21 cellular contexts compared by ENCODE assay signal in the genomic region with DNA sequence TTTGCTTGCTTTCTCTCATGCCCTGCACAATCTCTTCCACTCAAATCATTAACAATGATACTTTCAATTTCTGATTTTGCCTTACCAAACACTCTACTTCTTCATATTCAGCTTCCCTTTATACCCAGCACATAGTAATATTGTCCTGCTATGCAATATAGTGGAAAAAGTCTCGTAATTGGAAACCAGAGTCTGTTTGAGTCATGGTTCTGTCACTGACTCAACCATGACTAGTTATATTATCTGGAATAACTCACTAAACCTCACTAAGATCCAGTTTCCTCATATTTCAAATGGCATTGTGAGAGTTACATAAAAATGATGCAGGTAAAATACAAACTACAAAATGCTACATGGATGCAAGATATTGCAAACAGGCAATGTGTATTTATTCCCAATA.
DNase-seq lines count a peak whose midpoint lies in the region; ATAC-seq and TF ChIP-seq lines count a peak whose summit lies in the region.
"Had no signal": no experiment of that assay in that cellular context is flagged by ENCODE, and none has a peak within 500 bp of the region (broad histone marks: within the 10 kb centered on the region; RNA-seq: fewer than 3 reads in every experiment).

No MANE protein-coding gene starts in this region.

- H3K9me2 ChIP-seq in PC-3 (replicated peaks; ENCODE audit: low read length): no peaks in the 10 kb centered on the region

- no peaks in the 10 kb centered on the region for H4K20me1 ChIP-seq in PC-3 (ENCODE audit: low read length)
- H4K20me1 ChIP-seq: BLaER1 treated with 17β-estradiol and CSF1 and Interleukin-3, amounts not matched to agents 10 nM and 100 nM had no signal

- POLR2A ChIA-PET in PC-3 (lab: Charles Lee; ENCODE audit: unreplicated experiment): interaction anchor here (0.5 to 0.9 kb wide), 3 partner anchors 9 to 476 kb away, joined by 3 to 6 read pairs (median 4); no protein-coding TSS in a partner anchor

- peak overlapping the region; percentile 9 for H3K9ac ChIP-seq in PC-3 (ENCODE audit: low read length)
- H3K9ac ChIP-seq: BLaER1 treated with 17β-estradiol and CSF1 and Interleukin-3, amounts not matched to agents 10 nM and 100 nM had no signal

- CTCF ChIA-PET in PC-3 (lab: Charles Lee): interaction anchor here (0.6 to 2.8 kb wide), 4 partner anchors 79 to 104 kb away, joined by 3 to 9 read pairs (median 4); partner anchors contain the start of gene LRRTM3

- TF ChIP-seq CTCF in PC-3 (conservative IDR thresholded peaks at IDR 0.05; ENCODE audit: low read depth, low read length): no peak
- no peak for TF ChIP-seq CTCF in choroid plexus epithelial cell (conservative IDR thresholded peaks at IDR 0.05; ENCODE audit: low read depth, low read length)
- no peak for TF ChIP-seq CTCF in mucosa of descending colon (IDR thresholded peaks at IDR 0.05)

- H3K4me1 ChIP-seq in PC-3 (ENCODE audit: insufficient read depth, low read length): peaks cover 42% of the 10 kb centered on the region
- no peaks in the 10 kb centered on the region for H3K4me1 ChIP-seq in mucosa of descending colon (ENCODE audit: low read depth)
- H3K4me1 ChIP-seq: BLaER1 treated with 17β-estradiol and CSF1 and Interleukin-3, amounts not matched to agents 10 nM and 100 nM; Peyer's patch; upper lobe of right lung had no signal

- H3K79me2 ChIP-seq in PC-3 (ENCODE audit: low read length): no peaks in the 10 kb centered on the region

- H3K4me3 ChIP-seq in PC-3 (ENCODE audit: low read length): peak overlapping the region; percentile 11
- H3K4me3 ChIP-seq in choroid plexus epithelial cell (ENCODE audit: low read depth, low read length): no peak overlapping the region
- no peak overlapping the region for H3K4me3 ChIP-seq in mucosa of descending colon
- H3K4me3 ChIP-seq: BLaER1 treated with 17β-estradiol and CSF1 and Interleukin-3, amounts not matched to agents 10 nM and 100 nM; K562; Peyer's patch; upper lobe of right lung had no signal

- intact Hi-C loops in PC-3 (cut with micrococcal nuclease) (loop anchor here (1.0 to 5.0 kb wide), 6 partner anchors 17 to 310 kb away; no protein-coding TSS in a partner anchor), mucosa of descending colon (cut with DNase I, micrococcal nuclease) (no loop called here)

- DNase-seq in EH (ENCODE audit: low read depth) (peak; percentile 49), PC-3 (peak; percentile 100), choroid plexus epithelial cell (ENCODE audit: low read depth) (peak; percentile 36), mucosa of descending colon (no peak), NCI-H1417 (lab: John Stamatoyannopoulos, UW) (no peak), caudate nucleus (lab: John Stamatoyannopoulos, UW) (no peak), G401 (ENCODE audit: low spot score) (no peak)
- no peak for DNase-seq in activated CD4-positive, alpha-beta T cell treated with anti-CD3 and anti-CD28 coated beads for 1 hour
- DNase-seq: activated CD4-positive, alpha-beta T cell treated with anti-CD3 and anti-CD28 coated beads, Interleukin-2, amount 10 ng/mL, durations not matched to agents 7 days and 5 days; activated T-cell treated with anti-CD3 and anti-CD28 coated beads, Interleukin-2, amount 50 U/mL, for 24 hours; endodermal cell; naive thymus-derived CD8-positive, alpha-beta T cell; NCI-H146; NCI-H510A treated with DMSO at 0.1 percent for 48 hours; Peyer's patch; retina; stimulated activated CD4-positive, alpha-beta T cell treated with anti-CD3 and anti-CD28 coated beads, Interleukin-2, amount 100 ng/mL, for 48 hours; T-helper 2 cell; upper lobe of right lung had no signal

- peak overlapping the region; percentile 57 for H3K4me2 ChIP-seq in PC-3 (ENCODE audit: low read length)
- H3K4me2 ChIP-seq: BLaER1 treated with 17β-estradiol and CSF1 and Interleukin-3, amounts not matched to agents 10 nM and 100 nM had no signal

- H3K9me3 ChIP-seq in PC-3 (ENCODE audit: low read length) (no peaks in the 10 kb centered on the region), mucosa of descending colon (no peaks in the 10 kb centered on the region)
- H3K9me3 ChIP-seq: BLaER1 treated with 17β-estradiol and CSF1 and Interleukin-3, amounts not matched to agents 10 nM and 100 nM; Peyer's patch; upper lobe of right lung had no signal

- peaks cover 11% of the 10 kb centered on the region for H3F3A ChIP-seq in PC-3 (ENCODE audit: low read length, unreplicated experiment)

- H3K27ac ChIP-seq in PC-3 (ENCODE audit: low read length): peak overlapping the region; percentile 70
- H3K27ac ChIP-seq in caudate nucleus (ENCODE audit: low read depth, low read length): no peak overlapping the region
- H3K27ac ChIP-seq: BLaER1 treated with 17β-estradiol and CSF1 and Interleukin-3, amounts not matched to agents 10 nM and 100 nM; Peyer's patch; upper lobe of right lung had no signal

- H3K27me3 ChIP-seq in PC-3 (ENCODE audit: low read length): no peaks in the 10 kb centered on the region
- H3K27me3 ChIP-seq: BLaER1 treated with 17β-estradiol and CSF1 and Interleukin-3, amounts not matched to agents 10 nM and 100 nM; Peyer's patch; upper lobe of right lung had no signal

- ATAC-seq in PC-3: peak; percentile 85
- peak; percentile 48 for ATAC-seq in mucosa of descending colon
- ATAC-seq: K562; naive thymus-derived CD8-positive, alpha-beta T cell; upper lobe of right lung had no signal

- peak overlapping the region; percentile 1; the same call in 1 of the 2 replicates for H2AFZ ChIP-seq in PC-3 (ENCODE audit: low read length)

- in situ Hi-C loops in G401 (cut with HindIII; ENCODE audit: low sequenced_read_pairs): no loop called here

- H3K36me3 ChIP-seq in PC-3 (ENCODE audit: low read depth, low read length) (no peaks in the 10 kb centered on the region), mucosa of descending colon (ENCODE audit: low read depth) (no peaks in the 10 kb centered on the region)
- H3K36me3 ChIP-seq: BLaER1 treated with 17β-estradiol and CSF1 and Interleukin-3, amounts not matched to agents 10 nM and 100 nM; Peyer's patch; upper lobe of right lung had no signal

- no TSS peak for BruUV-seq in PC-3 (replicated peaks; lab: Mats Ljungman, UMichigan)

Comparison
In these comparisons a context has a peak if more than half of its experiments do, and no peak if none do; other contexts are left out.
1. DNase-seq: peak in EH (single experiment), PC-3 (single experiment) and choroid plexus epithelial cell (single experiment); none in mucosa of descending colon (0 of 3), activated CD4-positive, alpha-beta T cell treated with anti-CD3 and anti-CD28 coated beads for 1 hour (single experiment), NCI-H1417 (0 of 3), caudate nucleus (0 of 61) and G401 (single experiment).